ENCODE assay signal across 8 cellular contexts in the genomic region with DNA sequence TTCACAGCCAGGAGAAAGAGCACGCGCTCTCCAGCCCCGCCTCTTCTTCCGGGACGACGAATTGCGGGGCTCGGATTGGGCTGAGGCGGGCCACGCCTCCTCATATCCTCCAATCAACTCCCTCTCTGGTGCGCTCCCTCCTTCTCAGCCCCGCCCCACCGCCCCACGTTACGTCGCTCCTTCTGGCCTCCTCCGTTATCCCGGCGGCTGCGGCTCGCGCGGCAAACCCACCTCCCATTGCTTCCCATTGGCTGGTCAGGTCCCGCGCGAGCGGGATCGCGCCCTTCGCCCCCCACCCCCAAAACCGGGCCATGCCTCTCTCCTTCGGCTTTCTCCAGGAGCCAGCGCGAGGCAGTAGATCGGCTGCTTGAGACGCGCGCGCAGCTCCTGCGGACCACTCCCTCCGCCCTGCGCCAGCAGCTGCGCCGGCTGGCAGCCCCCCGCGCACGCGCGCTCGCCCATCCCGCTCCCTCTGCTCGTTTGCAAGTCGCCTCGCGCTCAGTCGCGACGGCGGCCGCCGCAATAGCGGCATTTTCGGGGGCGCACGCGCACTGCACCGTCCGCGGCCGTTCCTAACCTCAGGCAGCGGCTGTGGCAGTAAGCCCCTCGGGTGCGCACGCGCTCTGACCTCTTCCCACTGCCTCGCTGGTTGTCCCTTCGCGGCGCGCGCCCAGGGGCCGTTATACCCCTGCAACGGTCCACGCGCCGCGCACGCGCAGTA. TPM values are rescaled to one million over a fixed set of nuclear protein-coding genes. Genes with fewer than 3 reads are reported as not detected.
DNase-seq lines count a peak whose midpoint lies in the region; ATAC-seq, FAIRE-seq and TF ChIP-seq lines count a peak whose summit lies in the region.

No MANE protein-coding gene starts in this region.

- TF ChIP-seq POLR2A in GM12891 (IDR thresholded peaks at IDR 0.05; ENCODE audit: low read depth, low read length) (peak; percentile 86), prostate gland (IDR thresholded peaks at IDR 0.05) (peak; percentile 40)

- peak in 1 of 4 experiments; percentile 22 for TF ChIP-seq CTCF in prostate gland (IDR thresholded peaks at IDR 0.05)

- POLR2A ChIA-PET in T-cell (lab: Charles Lee) = interaction anchor here in 1 of 2 donors (0.6 kb wide), 1 partner anchor 679 kb away, joined by 3 read pairs; no protein-coding TSS in a partner anchor

- peak overlapping the region; percentile 92 to 99 for H3K4me3 ChIP-seq in prostate gland
- H3K4me3 ChIP-seq in urinary bladder (ENCODE audit: low read depth, low read length) = peak overlapping the region; percentile 96

- H3K27ac Mint-ChIP-seq in T-cell = peak overlapping the region; percentile 88 to 98

- peak; percentile 98 for FAIRE-seq in GM12891 (lab: Jason Lieb, UNC)

- CTCF ChIA-PET in T-cell (lab: Charles Lee) = interaction anchor here in 1 of 2 donors (0.6 to 1.0 kb wide), 3 partner anchors 19 to 95 kb away, joined by 3 to 4 read pairs (median 3); no protein-coding TSS in a partner anchor

- H3K4me1 ChIP-seq in prostate gland (replicated peaks) (peaks cover 21% of the 10 kb centered on the region), urinary bladder (ENCODE audit: insufficient read depth) (peaks cover 2% of the 10 kb centered on the region)

- H3K4me3 Mint-ChIP-seq in T-cell = peak overlapping the region in 2 of 3 donors; percentile 93 to 95

- no peaks in the 10 kb centered on the region for H3K36me3 Mint-ChIP-seq in T-cell

- WGBS in prostate gland = under 1% methylated on average over 84 of the region's 89 CpGs
- under 1% methylated on average over 89 of the region's 89 CpGs for WGBS in urinary bladder

- H3K27me3 ChIP-seq in prostate gland (replicated peaks; ENCODE audit: insufficient read depth) = no peaks in the 10 kb centered on the region

- peak; percentile 81 for DNase-seq in GM12891 (ENCODE audit: insufficient read length, low spot score)
- DNase-seq in NCI-H146 (lab: John Stamatoyannopoulos, UW) = peak; percentile 99
- DNase-seq in T-cell = peak; percentile 85 to 95 (median 92)
- peak; percentile 97 for DNase-seq in amniotic epithelial cell (ENCODE audit: low read depth)
- peak; percentile 99 for DNase-seq in left cardiac atrium
- DNase-seq in prostate gland (ENCODE audit: low spot score) = peak; percentile 98

- ATAC-seq in HG02870 (IDR thresholded peaks at IDR 0.05; ENCODE audit: unreplicated experiment) (peak; percentile 64), T-cell (replicated peaks in 1 of 4) (peak; percentile 78 to 82 (median 81)), left cardiac atrium (peak; percentile 89 to 93)

- no peaks in the 10 kb centered on the region for H3K9me3 ChIP-seq in prostate gland

- peaks cover 16 to 23% (median 20%) of the 10 kb centered on the region in 3 donors for H3K4me1 Mint-ChIP-seq in T-cell

- no peaks in the 10 kb centered on the region for H3K27me3 Mint-ChIP-seq in T-cell

- H3K27ac ChIP-seq in prostate gland = peak overlapping the region; percentile 95 to 98
- H3K27ac ChIP-seq in urinary bladder (ENCODE audit: low read depth) = peak overlapping the region; percentile 88

- H3K9me3 Mint-ChIP-seq in T-cell = no peaks in the 10 kb centered on the region

- intact Hi-C loops in left cardiac atrium (cut with DNase I) = loop anchor here in 1 of 2 donors (5.0 to 10.0 kb wide), 2 partner anchors 65 to 132 kb away; no protein-coding TSS in a partner anchor
- intact Hi-C loops in prostate gland (cut with DNase I) = loop anchor here (5.0 kb wide), 2 partner anchors 117 to 247 kb away; no protein-coding TSS in a partner anchor

- H3K36me3 ChIP-seq in prostate gland (no peaks in the 10 kb centered on the region), urinary bladder (ENCODE audit: insufficient read depth) (no peaks in the 10 kb centered on the region)

TF ChIP-seq in GM12891, 5 proteins besides CTCF, POLR2A, EP300 and RAD21:
- TF ChIP-seq TAF1 (IDR thresholded peaks at IDR 0.05; ENCODE audit: low read depth, low read length) = peak; percentile 68; the same call in 1 of the 2 replicates
- TF ChIP-seq SPI1 (IDR thresholded peaks at IDR 0.05; ENCODE audit: low read depth, low read length) = no peak
- TF ChIP-seq POU2F2 (IDR thresholded peaks at IDR 0.05; ENCODE audit: low read depth, low read length) = no peak
- no peak for TF ChIP-seq PAX5 (IDR thresholded peaks at IDR 0.05; ENCODE audit: insufficient read depth, low read length, severe bottlenecking)
- TF ChIP-seq POLR2AphosphoS5 (IDR thresholded peaks at IDR 0.05; ENCODE audit: low read depth, low read length) = peak; percentile 91

RNA-seq across cellular contexts. Expression of gene ARHGAP35, which starts 0.5 kb away (rescaled TPM):
- 9.9 TPM for polyA plus RNA-seq in GM12891 (2012; ENCODE audit: low read depth, missing spikeins)
- total RNA-seq in T-cell = 10 to 100 TPM; 28.7 to 48.1 (median 37.7) TPM
- total RNA-seq in left cardiac atrium = 10 to 100 TPM; 68.2 to 68.5 TPM
- 10 to 100 TPM; 56.3 to 75.0 TPM for total RNA-seq in prostate gland
- total RNA-seq in urinary bladder = 33.0 TPM
- 28.3 TPM for polyA plus RNA-seq in urinary bladder

RNA-seq across cellular contexts. Expression of gene AP2S1, which starts 9.6 kb away (rescaled TPM):
- polyA plus RNA-seq in GM12891 (2012; ENCODE audit: low read depth, missing spikeins) = 103 TPM
- 10 to 100 TPM; 36.6 to 51.5 (median 49.1) TPM for total RNA-seq in T-cell
- 100 to 1,000 TPM; 109 to 110 TPM for total RNA-seq in left cardiac atrium
- 100 to 1,000 TPM; 118 to 141 TPM for total RNA-seq in prostate gland
- total RNA-seq in urinary bladder = 43.5 TPM
- polyA plus RNA-seq in urinary bladder = 117 TPM

Comparison
In these comparisons a context has a peak if more than half of its experiments do, and no peak if none do; other contexts are left out.
1. Peak in every context shown above with its lines: DNase-seq, ATAC-seq, H3K4me3 ChIP-seq and H3K27ac ChIP-seq.